11 cellular contexts compared by ENCODE assay signal in the genomic region with DNA sequence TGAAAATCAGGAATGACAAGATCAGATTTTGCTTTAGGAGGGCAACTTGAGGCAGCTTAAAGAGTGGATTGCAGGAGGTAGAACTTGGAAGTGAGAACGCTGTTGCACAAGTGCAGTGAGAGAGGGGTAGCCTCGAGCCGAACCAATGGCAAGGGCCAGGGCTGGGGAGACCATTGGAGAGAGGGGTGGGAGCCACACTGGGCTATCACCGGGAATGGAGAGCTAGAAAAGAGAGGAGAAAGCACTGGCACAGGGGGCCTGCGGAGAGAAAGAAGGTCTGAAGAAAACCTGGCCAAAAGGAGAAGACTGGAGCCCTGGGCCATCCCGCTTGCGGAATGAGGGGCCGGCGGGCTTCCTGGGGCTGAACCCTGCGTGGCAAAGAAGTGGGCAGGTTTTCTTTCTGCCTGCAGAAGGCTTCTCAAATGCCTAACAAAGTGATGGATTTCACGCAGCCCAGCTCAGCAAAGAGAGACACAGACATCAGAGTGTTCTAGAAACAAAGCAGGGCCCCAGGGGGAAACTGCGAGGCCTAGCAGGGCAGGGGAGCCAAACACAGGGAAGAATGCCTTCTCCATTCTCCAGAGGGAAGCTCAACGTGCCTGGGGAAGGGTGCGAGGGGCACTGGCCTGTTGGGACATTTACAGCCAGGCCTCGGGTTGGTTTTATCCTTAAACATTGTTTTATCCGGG. TPM values are rescaled to one million over a fixed set of nuclear protein-coding genes. Genes with fewer than 3 reads are reported as not detected.
DNase-seq lines count a peak whose midpoint lies in the region; ATAC-seq, FAIRE-seq and TF ChIP-seq lines count a peak whose summit lies in the region.
"Had no signal": no experiment of that assay in that cellular context is flagged by ENCODE, and none has a peak within 500 bp of the region (broad histone marks: within the 10 kb centered on the region; RNA-seq: fewer than 3 reads in every experiment).

No MANE protein-coding gene starts in this region.

- TF ChIP-seq RAD21 in K562 (CRISPR knock-in tag; conservative IDR thresholded peaks at IDR 0.05 in 1 of 2, IDR thresholded peaks at IDR 0.05 in 1 of 2): no peak

- no peaks in the 10 kb centered on the region for H3K36me3 ChIP-seq in CD4-positive, alpha-beta memory T cell (ENCODE audit: insufficient read depth, low read length)
- 0 out of 2 replicates have a peak, but pooled peaks cover 3% of the 10 kb centered on the region for H3K36me3 ChIP-seq in HUES6 (ENCODE audit: control insufficient read depth, insufficient read depth, low read length)
- H3K36me3 ChIP-seq in K562 (ENCODE audit: control insufficient read depth, insufficient read depth, low read length): no peaks in the 10 kb centered on the region

- POLR2A ChIA-PET in CD4-positive, alpha-beta memory T cell (lab: Charles Lee; ENCODE audit: partially characterized antibody): interaction anchor here (2.5 kb wide), 1 partner anchor 16 kb away, joined by 8 read pairs; no protein-coding TSS in a partner anchor
- POLR2A ChIA-PET in K562 (lab: Yijun Ruan, JAX): interaction anchor here (1.1 to 1.6 kb wide), 3 partner anchors 9 to 29 kb away, joined by 3 to 7 read pairs (median 4); no protein-coding TSS in a partner anchor

- no peaks in the 10 kb centered on the region; the same call in 1 of the 2 replicates for H4K20me1 ChIP-seq in K562 (replicated peaks; ENCODE audit: control insufficient read depth, insufficient read depth, low read length)

- CTCF ChIA-PET in CD4-positive, alpha-beta memory T cell (lab: Charles Lee; ENCODE audit: partially characterized antibody): interaction anchor here (0.9 kb wide), 1 partner anchor 120 kb away, joined by 3 read pairs; no protein-coding TSS in a partner anchor
- CTCF ChIA-PET in K562 (lab: Yijun Ruan, JAX; ENCODE audit: low intra/inter-chr PET ratio): no interaction called here

- no peaks in the 10 kb centered on the region for H3K27me3 ChIP-seq in CD4-positive, alpha-beta memory T cell (ENCODE audit: insufficient read depth, low read length)
- H3K27me3 ChIP-seq in HUES6 (ENCODE audit: control insufficient read depth, insufficient read depth, low read length) (0 out of 2 replicates have a peak, but pooled peaks cover 6% of the 10 kb centered on the region), K562 (ENCODE audit: control insufficient read depth in 2 of 2, insufficient read depth in 2 of 2, low read length in 2 of 2) (peaks cover 41 to 42% of the 10 kb centered on the region in 2 experiments)

- peaks cover 29% of the 10 kb centered on the region for H3K4me1 ChIP-seq in CD4-positive, alpha-beta memory T cell (ENCODE audit: insufficient read depth, low read length)
- H3K4me1 ChIP-seq in HUES6 (ENCODE audit: control insufficient read depth, insufficient read depth, low read length) (peaks cover 31% of the 10 kb centered on the region), K562 (replicated peaks in 1 of 2; ENCODE audit: control insufficient read depth in 2 of 2, insufficient read depth in 2 of 2, low read length in 2 of 2) (peaks cover 0 to 16% of the 10 kb centered on the region in 2 experiments; a peak in 2 of 5 replicates)

- no peak for DNase-seq in CD4-positive, alpha-beta memory T cell
- no peak for DNase-seq in K562 (ENCODE audit: extremely low read depth in 1 of 4, low spot score in 3 of 4)
- DNase-seq in neural crest cell (ENCODE audit: low read depth, low spot score): no peak
- no peak for DNase-seq in LoVo (ENCODE audit: low spot score)
- no peak for DNase-seq in pons (ENCODE audit: low spot score)
- DNase-seq in DMS114 treated with DMSO at 0.1 percent for 48 hours (lab: John Stamatoyannopoulos, UW; ENCODE audit: unreplicated experiment): no peak
- DNase-seq in foreskin melanocyte: no peak
- DNase-seq: MM.1S, NCI-H510A, SIG-M5 had no signal

- BruUV-seq in K562 (replicated peaks; lab: Mats Ljungman, UMichigan): no TSS peak

- H3K9me1 ChIP-seq in K562 (ENCODE audit: control insufficient read depth, insufficient read depth, low read length): no peaks in the 10 kb centered on the region

- H3K36me3 Mint-ChIP-seq in CD4-positive, alpha-beta memory T cell: peaks cover 8 to 9% of the 10 kb centered on the region in 2 donors
- H3K36me3 Mint-ChIP-seq in neural crest cell (ENCODE audit: low read depth): no peaks in the 10 kb centered on the region

- intact Hi-C loops in CD4-positive, alpha-beta memory T cell (cut with micrococcal nuclease): loop anchor here (1.0 kb wide), 1 partner anchor 16 kb away; the partner anchor contains the start of gene RSPH1
- intact Hi-C loops in K562 (cut with micrococcal nuclease): no loop called here

- no peak for ATAC-seq in K562

- no peak overlapping the region for H3K27ac ChIP-seq in CD4-positive, alpha-beta memory T cell (ENCODE audit: low read depth, low read length)
- H3K27ac ChIP-seq in HUES6 (ENCODE audit: low read depth, low read length) (no peak overlapping the region), K562 (ENCODE audit: extremely low read depth, low read depth, low read length) (no peak overlapping the region)

- H3K27ac Mint-ChIP-seq in CD4-positive, alpha-beta memory T cell: peak overlapping the region; percentile 41 to 90 (median 74)
- H3K27ac Mint-ChIP-seq in neural crest cell (ENCODE audit: unreplicated experiment): no peak overlapping the region

- H3K4me3 Mint-ChIP-seq in CD4-positive, alpha-beta memory T cell: peak overlapping the region; percentile 68 to 89 (median 86)
- peak overlapping the region; percentile 91 for H3K4me3 Mint-ChIP-seq in neural crest cell

- in situ Hi-C loops in K562 (cut with MboI): no loop called here

- FAIRE-seq in K562 (lab: Jason Lieb, UNC): no peak

- H3K9me3 ChIP-seq in CD4-positive, alpha-beta memory T cell (ENCODE audit: control insufficient read depth in 1 of 2, low read length in 2 of 2): no peaks in the 10 kb centered on the region
- H3K9me3 ChIP-seq in HUES6 (ENCODE audit: control insufficient read depth, insufficient read depth, low read depth, low read length) (no peaks in the 10 kb centered on the region), K562 (replicated peaks; ENCODE audit: control insufficient read depth, insufficient read depth, low read depth, low read length) (no peaks in the 10 kb centered on the region)

- 26% methylated on average over 16 of the region's 16 CpGs for WGBS in K562 (ENCODE audit: insufficient coverage, low coverage, missing lambda C conversion rate)

- no peaks in the 10 kb centered on the region for H3K9me3 Mint-ChIP-seq in CD4-positive, alpha-beta memory T cell
- H3K9me3 Mint-ChIP-seq in neural crest cell: no peaks in the 10 kb centered on the region

- no peak overlapping the region for H3K4me2 ChIP-seq in K562 (ENCODE audit: insufficient read depth, low read length)

- TF ChIP-seq EP300 in K562 (IDR thresholded peaks at IDR 0.05; ENCODE audit: low read length): no peak

- H3K27me3 Mint-ChIP-seq in CD4-positive, alpha-beta memory T cell: no peaks in the 10 kb centered on the region
- H3K27me3 Mint-ChIP-seq in neural crest cell (ENCODE audit: low read depth): peaks cover 29% of the 10 kb centered on the region

- H3K4me1 Mint-ChIP-seq in CD4-positive, alpha-beta memory T cell: peaks cover 14 to 41% (median 29%) of the 10 kb centered on the region in 4 donors
- H3K4me1 Mint-ChIP-seq in neural crest cell: peaks cover 47% of the 10 kb centered on the region

- H2AFZ ChIP-seq in K562 (ENCODE audit: low read depth, low read length): no peak overlapping the region

- no peaks in the 10 kb centered on the region for H3K79me2 ChIP-seq in K562 (ENCODE audit: control insufficient read depth, insufficient read depth, low read length)

- no peak for TF ChIP-seq POLR2A in K562 (conservative IDR thresholded peaks at IDR 0.05)

- no peak overlapping the region for H3K9ac ChIP-seq in HUES6 (ENCODE audit: low read length)
- H3K9ac ChIP-seq in K562 (ENCODE audit: insufficient read depth in 1 of 2, low read depth in 2 of 2, low read length in 2 of 2): no peak overlapping the region

- no peak overlapping the region for H3K4me3 ChIP-seq in CD4-positive, alpha-beta memory T cell (ENCODE audit: low read length in 2 of 2)
- H3K4me3 ChIP-seq in HUES6 (ENCODE audit: low read depth, low read length): peak overlapping the region; percentile 53
- H3K4me3 ChIP-seq in K562: no peak overlapping the region

- TF ChIP-seq CTCF in K562 (IDR thresholded peaks at IDR 0.05 in 2 of 3, conservative IDR thresholded peaks at IDR 0.05 in 1 of 3; ENCODE audit: insufficient read depth in 2 of 3, low read depth in 1 of 3, low read length in 3 of 3): no peak
- no peak for TF ChIP-seq CTCF in neural crest cell (conservative IDR thresholded peaks at IDR 0.05)

RNA-seq across cellular contexts. Expression of gene SLC37A1, which starts 1.2 kb away (rescaled TPM):
- total RNA-seq in CD4-positive, alpha-beta memory T cell: 10 to 100 TPM; 18.1 to 18.5 TPM
- 1 to 10 TPM; 4.7 to 7.0 TPM for polyA plus RNA-seq in CD4-positive, alpha-beta memory T cell
- total RNA-seq in K562 (2011; cell fraction: chromatin; rRNA removed; ENCODE audit: low replicate concordance): 4.6 and 9.1 TPM in 2 replicates
- 5.5 and 5.9 TPM in 2 replicates for total RNA-seq in K562 (2011; cell fraction: nucleolus; rRNA removed)
- total RNA-seq in K562 (2011; cell fraction: nucleoplasm; rRNA removed): 5.6 and 6.5 TPM in 2 replicates
- total RNA-seq in K562 (2014; rRNA removed): 0.33 and 1.4 TPM in 2 replicates
- total RNA-seq in K562 (2014; rRNA removed; fragmentation: Illumina TruSeq; extraction: Trizol): 0.10 and 0.15 TPM in 2 replicates
- total RNA-seq in K562 (2015; rRNA removed; fragmentation: Illumina TruSeq; extraction: Trizol): 0.40 and 0.79 TPM in 2 replicates
- total RNA-seq in K562 (2021): 0.40 and 0.60 TPM in 2 replicates
- polyA plus RNA-seq in K562 (2011; rRNA removed): 3.4 and 4.5 TPM in 2 replicates
- polyA plus RNA-seq in K562 (2011; cell fraction: cytosol; rRNA removed): 2.8 and 3.2 TPM in 2 replicates
- 10.8 and 11.2 TPM in 2 replicates for polyA plus RNA-seq in K562 (2011; cell fraction: nucleus; rRNA removed)
- polyA plus RNA-seq in K562 (2012): 0.43 and 1.8 TPM in 2 replicates
- polyA plus RNA-seq in K562 (2014; fragmentation: Illumina TruSeq; extraction: Trizol): 0.45 and 0.65 TPM in 2 replicates
- polyA plus RNA-seq in K562 (2014; fragmentation: Nextera tagmentation; extraction: Ambion mirVana): under 1 TPM; 0.06 to 0.20 TPM
- 0.09 and 0.24 TPM in 2 replicates for polyA plus RNA-seq in K562 (2014; rRNA removed)
- 3.8 and 6.7 TPM in 2 replicates for polyA minus RNA-seq in K562 (2011; rRNA and poly(A)+ RNA removed)
- polyA minus RNA-seq in K562 (2011; cell fraction: cytosol; rRNA and poly(A)+ RNA removed): 2.5 and 2.6 TPM in 2 replicates
- 8.3 and 11.8 TPM in 2 replicates for polyA minus RNA-seq in K562 (2011; cell fraction: nucleus; rRNA and poly(A)+ RNA removed)
- total RNA-seq in neural crest cell: 9.1 and 9.9 TPM in 2 replicates

RNA-seq across cellular contexts. Expression of gene RSPH1, which starts 16.5 kb away (rescaled TPM):
- not detected for total RNA-seq in CD4-positive, alpha-beta memory T cell
- not detected for polyA plus RNA-seq in CD4-positive, alpha-beta memory T cell
- 0.16 TPM in 1 of 2 replicates, not detected in the other for total RNA-seq in K562 (2011; cell fraction: chromatin; rRNA removed; ENCODE audit: low replicate concordance)
- not detected in 2 replicates for total RNA-seq in K562 (2011; cell fraction: nucleolus; rRNA removed)
- 0.15 TPM in 1 of 2 replicates, not detected in the other for total RNA-seq in K562 (2011; cell fraction: nucleoplasm; rRNA removed)
- not detected in 2 replicates for total RNA-seq in K562 (2014; rRNA removed)
- not detected in 2 replicates for total RNA-seq in K562 (2014; rRNA removed; fragmentation: Illumina TruSeq; extraction: Trizol)
- total RNA-seq in K562 (2015; rRNA removed; fragmentation: Illumina TruSeq; extraction: Trizol): not detected in 2 replicates
- total RNA-seq in K562 (2021): not detected in 2 replicates
- polyA plus RNA-seq in K562 (2011; rRNA removed): 0.17 TPM in 1 of 2 replicates, not detected in the other
- 0.01 TPM in 1 of 2 replicates, not detected in the other for polyA plus RNA-seq in K562 (2011; cell fraction: cytosol; rRNA removed)
- 0.07 TPM in 1 of 2 replicates, not detected in the other for polyA plus RNA-seq in K562 (2011; cell fraction: nucleus; rRNA removed)
- 0.18 TPM in 1 of 2 replicates, not detected in the other for polyA plus RNA-seq in K562 (2012)
- polyA plus RNA-seq in K562 (2014; fragmentation: Illumina TruSeq; extraction: Trizol): not detected in 2 replicates
- not detected for polyA plus RNA-seq in K562 (2014; fragmentation: Nextera tagmentation; extraction: Ambion mirVana)
- polyA plus RNA-seq in K562 (2014; rRNA removed): not detected in 2 replicates
- 0.07 TPM in 1 of 2 replicates, not detected in the other for polyA minus RNA-seq in K562 (2011; rRNA and poly(A)+ RNA removed)
- polyA minus RNA-seq in K562 (2011; cell fraction: cytosol; rRNA and poly(A)+ RNA removed): not detected in 2 replicates
- polyA minus RNA-seq in K562 (2011; cell fraction: nucleus; rRNA and poly(A)+ RNA removed): not detected in 2 replicates
- total RNA-seq in neural crest cell: 0.65 and 1.0 TPM in 2 replicates
